In genomic region chr6:3359091-3359752, GRCh38 we compare ENCODE assay signal across 1 cellular context.
TF ChIP-seq lines count a peak whose summit lies in the region.

No MANE protein-coding gene starts in this region.

TF ChIP-seq in IMR-90, 13 proteins besides CTCF, POLR2A, EP300 and RAD21:
- TF ChIP-seq MXI1 (IDR thresholded peaks at IDR 0.05; ENCODE audit: borderline replicate concordance, low read depth, low read length) = no peak
- no peak for TF ChIP-seq NFE2L2 (IDR thresholded peaks at IDR 0.05; ENCODE audit: low read depth, low read length)
- TF ChIP-seq RFX5 (IDR thresholded peaks at IDR 0.05; ENCODE audit: low read depth, low read length) = no peak
- TF ChIP-seq SMC3 (IDR thresholded peaks at IDR 0.05; ENCODE audit: low read depth, low read length) = no peak
- TF ChIP-seq FOS (IDR thresholded peaks at IDR 0.05; ENCODE audit: low read depth, low read length) = no peak
- no peak for TF ChIP-seq BHLHE40 (IDR thresholded peaks at IDR 0.05; ENCODE audit: low read depth, low read length)
- TF ChIP-seq CHD1 (IDR thresholded peaks at IDR 0.05; ENCODE audit: low read depth, low read length) = no peak
